In the genomic region with DNA sequence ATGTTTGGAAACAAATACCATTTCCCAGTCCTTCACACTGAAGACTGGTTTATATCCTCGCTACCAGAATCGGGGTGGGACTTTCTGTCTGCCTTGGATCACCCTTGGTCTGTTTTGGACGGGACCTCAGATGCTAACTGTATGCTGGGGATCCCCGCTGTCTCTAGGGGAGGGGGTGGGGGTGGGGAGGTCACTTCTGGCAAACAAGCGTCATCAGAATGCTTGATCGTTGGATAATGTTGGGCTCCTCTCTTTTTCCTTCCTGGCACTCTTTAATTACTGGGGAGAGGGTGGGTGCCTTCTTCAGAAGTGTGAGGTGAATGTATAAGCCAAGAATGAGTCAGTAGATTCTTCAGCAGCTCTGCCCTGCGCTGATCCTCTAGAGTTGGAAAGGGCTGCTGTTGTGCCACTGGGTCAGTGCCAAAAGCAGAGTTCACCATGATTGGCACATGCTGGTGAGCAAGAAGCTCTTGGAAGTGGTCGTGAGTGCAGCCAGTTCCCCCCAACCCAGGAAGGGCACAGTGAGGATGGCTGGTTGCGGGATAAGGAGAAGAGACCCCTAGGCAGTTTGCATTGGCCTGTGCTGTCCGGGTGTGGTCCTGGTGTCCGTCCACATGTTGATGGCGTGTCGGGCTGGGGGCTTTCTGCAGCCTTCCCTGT, we compare ENCODE assay signal across 8 cellular contexts. TPM values are rescaled to one million over a fixed set of nuclear protein-coding genes. Genes with fewer than 3 reads are reported as not detected.
DNase-seq lines count a peak whose midpoint lies in the region; ATAC-seq, FAIRE-seq and TF ChIP-seq lines count a peak whose summit lies in the region.

No MANE protein-coding gene starts in this region.

- TF ChIP-seq CTCF in GM12875 (IDR thresholded peaks at IDR 0.05; ENCODE audit: borderline replicate concordance, insufficient read depth, low read depth, low read length) = no peak

- peaks cover 77% of the 10 kb centered on the region for H3K4me1 Mint-ChIP-seq in activated CD8-positive, alpha-beta T cell treated with anti-CD3 and anti-CD28 coated beads, Interleukin-2, amount 10 ng/mL, durations not matched to agents 7 days and 5 days (ENCODE audit: low read depth)

- H3K36me3 Mint-ChIP-seq in activated CD8-positive, alpha-beta T cell treated with anti-CD3 and anti-CD28 coated beads, Interleukin-2, amount 10 ng/mL, durations not matched to agents 7 days and 5 days (ENCODE audit: low read depth) = peaks cover 57% of the 10 kb centered on the region

- H3K4me3 ChIP-seq in GM12875 (ENCODE audit: low read depth, low read length) (peak overlapping the region; percentile 47), small intestine (ENCODE audit: low read depth in 1 of 2, low read length in 2 of 2) (no peak overlapping the region)

- H3K9me3 ChIP-seq in small intestine (ENCODE audit: control insufficient read depth, low read depth) = no peaks in the 10 kb centered on the region

- H3K4me3 Mint-ChIP-seq in activated CD8-positive, alpha-beta T cell treated with anti-CD3 and anti-CD28 coated beads, Interleukin-2, amount 10 ng/mL, durations not matched to agents 7 days and 5 days = peak overlapping the region; percentile 66

- H3K27ac ChIP-seq in small intestine (ENCODE audit: low read depth in 1 of 2, low read length in 1 of 2) = peak overlapping the region; percentile 54 to 85

- no peaks in the 10 kb centered on the region for H3K9me3 Mint-ChIP-seq in activated CD8-positive, alpha-beta T cell treated with anti-CD3 and anti-CD28 coated beads, Interleukin-2, amount 10 ng/mL, durations not matched to agents 7 days and 5 days (ENCODE audit: insufficient read depth)

- H3K27ac Mint-ChIP-seq in activated CD8-positive, alpha-beta T cell treated with anti-CD3 and anti-CD28 coated beads, Interleukin-2, amount 10 ng/mL, durations not matched to agents 7 days and 5 days = peak overlapping the region; percentile 97

- FAIRE-seq in small intestine (lab: Jason Lieb, UNC) = no peak

- ATAC-seq in activated CD8-positive, alpha-beta T cell treated with anti-CD3 and anti-CD28 coated beads, Interleukin-2, amount 10 ng/mL, durations not matched to agents 7 days and 5 days = no peak
- peak; percentile 32 for ATAC-seq in Right ventricle myocardium superior (ENCODE audit: poor library complexity)

- no peaks in the 10 kb centered on the region for H3K27me3 Mint-ChIP-seq in activated CD8-positive, alpha-beta T cell treated with anti-CD3 and anti-CD28 coated beads, Interleukin-2, amount 10 ng/mL, durations not matched to agents 7 days and 5 days (ENCODE audit: low read depth)

- H3K36me3 ChIP-seq in small intestine (ENCODE audit: control insufficient read depth in 2 of 2, insufficient read depth in 2 of 2, low read length in 2 of 2) = peaks cover 0 to 4% of the 10 kb centered on the region in 2 donors

- H3K27me3 ChIP-seq in small intestine (ENCODE audit: control insufficient read depth in 2 of 2, insufficient read depth in 2 of 2, low read length in 2 of 2) = no peaks in the 10 kb centered on the region

- POLR2A ChIA-PET in activated CD8-positive, alpha-beta T cell treated with anti-CD3 and anti-CD28 coated beads, Interleukin-2, amount 10 ng/mL, durations not matched to agents 7 days and 5 days (lab: Charles Lee) = interaction anchor here (1.0 to 1.5 kb wide), 4 partner anchors 20 to 55 kb away, joined by 3 to 8 read pairs (median 4); partner anchors contain the start of gene DGKD

- intact Hi-C loops in Right ventricle myocardium superior (cut with DNase I) = no loop called here

- no peak for DNase-seq in activated CD8-positive, alpha-beta T cell treated with anti-CD3 and anti-CD28 coated beads, Interleukin-2, amount 10 ng/mL, durations not matched to agents 7 days and 5 days
- DNase-seq in Right ventricle myocardium superior = no peak
- no peak for DNase-seq in small intestine
- DNase-seq in HuH-7 (ENCODE audit: low spot score) = no peak
- DNase-seq in hippocampal formation (lab: John Stamatoyannopoulos, UW) = no peak
- DNase-seq in ecto neural progenitor cell (ENCODE audit: low spot score) = no peak
- no peak for DNase-seq in NCI-H1092 treated with DMSO at 0.1 percent for 48 hours (lab: John Stamatoyannopoulos, UW)

- peaks cover 0 to 3% of the 10 kb centered on the region in 2 donors for H3K4me1 ChIP-seq in small intestine (ENCODE audit: control insufficient read depth in 2 of 2, insufficient read depth in 1 of 2, low read depth in 1 of 2, low read length in 1 of 2)

- CTCF ChIA-PET in activated CD8-positive, alpha-beta T cell treated with anti-CD3 and anti-CD28 coated beads, Interleukin-2, amount 10 ng/mL, durations not matched to agents 7 days and 5 days (lab: Charles Lee) = interaction anchor here (1.0 to 3.2 kb wide), 7 partner anchors 14 to 116 kb away, joined by 3 to 20 read pairs (median 8); partner anchors contain the start of gene DGKD

- WGBS in small intestine, 3 donors = 62 to 81% (median 79%) methylated on average over 12 to 13 of the region's 13 CpGs

RNA-seq across cellular contexts. Expression of gene DGKD, which starts 32.2 kb away (rescaled TPM):
- 10 to 100 TPM; 92.1 to 94.2 TPM for total RNA-seq in activated CD8-positive, alpha-beta T cell treated with anti-CD3 and anti-CD28 coated beads, Interleukin-2, amount 10 ng/mL, durations not matched to agents 7 days and 5 days
- total RNA-seq in Right ventricle myocardium superior = 27.2 TPM
- polyA plus RNA-seq in small intestine = 10 to 100 TPM; 32.4 to 54.3 (median 41.6) TPM
